ENCODE assay signal across 14 cellular contexts in the genomic region with DNA sequence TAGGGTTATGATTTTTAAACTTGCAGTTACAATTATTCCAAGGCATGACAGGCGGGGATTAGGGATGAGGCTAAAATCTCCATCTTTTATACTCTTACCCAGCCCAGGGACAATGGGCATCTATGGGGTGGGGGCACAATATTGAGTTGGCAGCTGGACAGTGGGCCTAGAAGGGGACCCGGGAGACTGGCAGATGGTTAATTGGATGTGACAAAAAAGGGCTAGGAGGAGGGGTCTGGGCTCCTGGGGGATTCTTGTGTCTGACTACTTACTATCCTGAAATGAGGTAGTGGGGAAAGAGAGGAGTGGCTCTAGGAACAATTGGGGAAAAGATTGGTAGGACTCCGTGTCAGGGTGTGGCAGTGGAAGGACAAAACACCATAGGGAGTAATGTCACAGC. TPM values are rescaled to one million over a fixed set of nuclear protein-coding genes. Genes with fewer than 3 reads are reported as not detected.
DNase-seq lines count a peak whose midpoint lies in the region; ATAC-seq and TF ChIP-seq lines count a peak whose summit lies in the region.
"Had no signal": no experiment of that assay in that cellular context is flagged by ENCODE, and none has a peak within 500 bp of the region (broad histone marks: within the 10 kb centered on the region; RNA-seq: fewer than 3 reads in every experiment).

No MANE protein-coding gene starts in this region.

- peak overlapping the region; percentile 82 for H3K4me3 Mint-ChIP-seq in glutamatergic neuron (ENCODE audit: unreplicated experiment)
- H3K4me3 Mint-ChIP-seq: CD4-positive, alpha-beta T cell; GM23338; HFFc6 had no signal

- H3K36me3 Mint-ChIP-seq in glutamatergic neuron (ENCODE audit: unreplicated experiment), result no peaks in the 10 kb centered on the region

- ATAC-seq in GM19467 (IDR thresholded peaks at IDR 0.05; ENCODE audit: unreplicated experiment), result no peak
- ATAC-seq in GM19035 (IDR thresholded peaks at IDR 0.05; ENCODE audit: unreplicated experiment), result no peak
- ATAC-seq: GM23338 had no signal

- no peak for TF ChIP-seq CTCF in glutamatergic neuron (IDR thresholded peaks at IDR 0.05; ENCODE audit: partially characterized antibody, unreplicated experiment)

- peaks cover 43% of the 10 kb centered on the region for H3K4me1 Mint-ChIP-seq in glutamatergic neuron (ENCODE audit: low read depth, unreplicated experiment)
- H3K4me1 Mint-ChIP-seq: GM23338 had no signal

- peak overlapping the region; percentile 91 for H3K27ac Mint-ChIP-seq in glutamatergic neuron (ENCODE audit: unreplicated experiment)
- H3K27ac Mint-ChIP-seq: CD4-positive, alpha-beta T cell; GM23338; HFFc6 had no signal

- DNase-seq in NCI-H748 (lab: John Stamatoyannopoulos, UW; ENCODE audit: unreplicated experiment) (peak; percentile 6), NCI-H748 treated with DMSO at 0.1 percent for 48 hours (lab: John Stamatoyannopoulos, UW) (no peak), NCI-H82 (lab: John Stamatoyannopoulos, UW) (peak; percentile 95), glutamatergic neuron (peak; percentile 62), ureter (ENCODE audit: low spot score) (no peak)
- DNase-seq: AML-193; Caco-2; CD4-positive, alpha-beta T cell; HCEC 1CT; HFFc6; IMR-90 had no signal

- peaks cover 5% of the 10 kb centered on the region for H3K9me3 Mint-ChIP-seq in glutamatergic neuron (ENCODE audit: unreplicated experiment)
- H3K9me3 Mint-ChIP-seq: CD4-positive, alpha-beta T cell; GM23338; HFFc6 had no signal

- H3K27me3 Mint-ChIP-seq in glutamatergic neuron (ENCODE audit: unreplicated experiment), result peaks cover 4% of the 10 kb centered on the region

RNA-seq across cellular contexts. Expression of a gene that starts 11.8 kb away (rescaled TPM):
- total RNA-seq in glutamatergic neuron (ENCODE audit: unreplicated experiment) (867 TPM), ureter (54.7 TPM)

RNA-seq across cellular contexts. Expression of a gene that starts 53.0 kb away (rescaled TPM):
- not detected for total RNA-seq in glutamatergic neuron (ENCODE audit: unreplicated experiment)
- total RNA-seq in ureter, result not detected
- total RNA-seq: Caco-2; CD4-positive, alpha-beta T cell; GM23338; HFFc6 had no signal

Comparison
In these comparisons a context has a peak if more than half of its experiments do, and no peak if none do; other contexts are left out.
1. DNase-seq: peak in NCI-H748 (single experiment), NCI-H82 (single experiment) and glutamatergic neuron (single experiment); none in NCI-H748 treated with DMSO at 0.1 percent for 48 hours (single experiment) and ureter (single experiment).
2. RNA of a gene that starts 11.8 kb away (total RNA-seq): 867 TPM in glutamatergic neuron (single experiment); 54.7 TPM in ureter (single experiment); every median in the first group is over 10 times any median in the second.